In genomic region chr1:173043253-173043652, GRCh38 we compare ENCODE assay signal across 1 cellular context.
TF ChIP-seq lines count a peak whose summit lies in the region.

No MANE protein-coding gene starts in this region.

TF ChIP-seq in WTC11, 78 proteins besides CTCF, POLR2A, EP300 and RAD21 (continued from another document):
- TF ChIP-seq AFF4 (CRISPR knock-in tag; IDR thresholded peaks at IDR 0.05; ENCODE audit: borderline replicate concordance): no peak
- TF ChIP-seq ATF1 (CRISPR knock-in tag; IDR thresholded peaks at IDR 0.05): no peak
- TF ChIP-seq JUN (CRISPR knock-in tag; IDR thresholded peaks at IDR 0.05): no peak
- no peak for TF ChIP-seq ZNF396 (CRISPR knock-in tag; IDR thresholded peaks at IDR 0.05; ENCODE audit: borderline replicate concordance)
- TF ChIP-seq SOX15 (CRISPR knock-in tag; IDR thresholded peaks at IDR 0.05): no peak
